Comparison of ENCODE assay signal across 3 cellular contexts in genomic region chr10:26665080-26666048, GRCh38.
TF ChIP-seq lines count a peak whose summit lies in the region.

No MANE protein-coding gene starts in this region.

TF ChIP-seq in A549, 52 proteins besides CTCF, POLR2A, EP300 and RAD21:
- no peak for TF ChIP-seq CHD2 (IDR thresholded peaks at IDR 0.05; ENCODE audit: low read length, partially characterized antibody)
- TF ChIP-seq HES2 (IDR thresholded peaks at IDR 0.05): no peak
- no peak for TF ChIP-seq PHF8 (IDR thresholded peaks at IDR 0.05; ENCODE audit: borderline replicate concordance, low read depth)
- TF ChIP-seq HOXB5 (CRISPR knock-in tag; IDR thresholded peaks at IDR 0.05): no peak
- TF ChIP-seq MAZ (IDR thresholded peaks at IDR 0.05; ENCODE audit: borderline replicate concordance, low read depth, low read length): no peak
- TF ChIP-seq USF2 (IDR thresholded peaks at IDR 0.05): no peak
- TF ChIP-seq KDM1A (IDR thresholded peaks at IDR 0.05; ENCODE audit: low read depth): no peak
- no peak for TF ChIP-seq ZNF302 (CRISPR knock-in tag; IDR thresholded peaks at IDR 0.05)
- no peak for TF ChIP-seq MYC (IDR thresholded peaks at IDR 0.05; ENCODE audit: borderline replicate concordance, low read length)
- no peak for TF ChIP-seq HMGXB4 (CRISPR knock-in tag; IDR thresholded peaks at IDR 0.05; ENCODE audit: borderline replicate concordance)
- no peak for TF ChIP-seq POLR2AphosphoS2 (conservative IDR thresholded peaks at IDR 0.05; ENCODE audit: low read length)
- no peak for TF ChIP-seq CBX8 (IDR thresholded peaks at IDR 0.05)
- no peak for TF ChIP-seq CHD4 (IDR thresholded peaks at IDR 0.05; ENCODE audit: borderline replicate concordance)
- no peak for TF ChIP-seq HOXA7 (CRISPR knock-in tag; IDR thresholded peaks at IDR 0.05)
- no peak for TF ChIP-seq BHLHE40 (IDR thresholded peaks at IDR 0.05; ENCODE audit: low read depth, low read length)
- no peak for TF ChIP-seq JUNB (IDR thresholded peaks at IDR 0.05)
- no peak for TF ChIP-seq SREBF2 (IDR thresholded peaks at IDR 0.05)
- TF ChIP-seq CBX2 (IDR thresholded peaks at IDR 0.05; ENCODE audit: borderline replicate concordance, low read depth): no peak
- TF ChIP-seq CEBPB (IDR thresholded peaks at IDR 0.05): no peak
- TF ChIP-seq ZSCAN20 (CRISPR knock-in tag; IDR thresholded peaks at IDR 0.05): no peak
TF ChIP-seq in A549: peak in this region for 0.

TF ChIP-seq in GM23338, 12 proteins besides CTCF, POLR2A, EP300 and RAD21:
- TF ChIP-seq CREB1 (CRISPR knock-in tag; IDR thresholded peaks at IDR 0.05; ENCODE audit: low read depth): no peak
- TF ChIP-seq POLR2AphosphoS5 (IDR thresholded peaks at IDR 0.05; ENCODE audit: low read depth): no peak

TF ChIP-seq in K562, 482 proteins besides CTCF, POLR2A, EP300 and RAD21 (continues in another document):
- TF ChIP-seq RUNX1 (IDR thresholded peaks at IDR 0.05; ENCODE audit: low read depth) (no peak), CEBPB (tag; IDR thresholded peaks at IDR 0.05) (peak; percentile 84), IRF9 (tag; IDR thresholded peaks at IDR 0.05) (peak; percentile 32; the same call in 1 of the 2 replicates), NONO (IDR thresholded peaks at IDR 0.05; ENCODE audit: low read depth in 2 of 2, low read length in 1 of 2) (no peak), ARID1B (IDR thresholded peaks at IDR 0.05) (peak; percentile 63), TRIM24 (IDR thresholded peaks at IDR 0.05) (peak; percentile 28 to 36; a peak in 2 of 4 replicates), MTA2 (IDR thresholded peaks at IDR 0.05; ENCODE audit: low read depth) (no peak), CXXC5 (CRISPR knock-in tag; IDR thresholded peaks at IDR 0.05) (peak; percentile 21; the same call in 1 of the 2 replicates), PRDM10 (IDR thresholded peaks at IDR 0.05; ENCODE audit: partially characterized antibody) (peak; percentile 70), MAX (CRISPR knock-in tag; IDR thresholded peaks at IDR 0.05) (peak; percentile 68), PML (IDR thresholded peaks at IDR 0.05; ENCODE audit: low read length) (0 out of 2 replicates have a peak, but pooled peaks have one; percentile 25), TCF3 (CRISPR knock-in tag; IDR thresholded peaks at IDR 0.05) (peak; percentile 86), POLR2AphosphoS5 (IDR thresholded peaks at IDR 0.05; ENCODE audit: control insufficient read depth, insufficient read depth, low read depth, low read length) (peak; percentile 72; the same call in 1 of the 2 replicates), CBFA2T3 (IDR thresholded peaks at IDR 0.05) (peak; percentile 87), TEAD4 (IDR thresholded peaks at IDR 0.05; ENCODE audit: low read length) (peak; percentile 76), TEAD4 (CRISPR knock-in tag; IDR thresholded peaks at IDR 0.05; ENCODE audit: borderline replicate concordance) (no peak), ARID4B (CRISPR knock-in tag; IDR thresholded peaks at IDR 0.05) (no peak), CUX1 (CRISPR knock-in tag; IDR thresholded peaks at IDR 0.05) (no peak), MBD2 (IDR thresholded peaks at IDR 0.05; ENCODE audit: borderline replicate concordance, low read depth) (no peak), TCFL5 (CRISPR knock-in tag; conservative IDR thresholded peaks at IDR 0.05) (no peak), ZNF431 (CRISPR knock-in tag; IDR thresholded peaks at IDR 0.05) (0 out of 2 replicates have a peak, but pooled peaks have one; percentile 35), NCOR1 (IDR thresholded peaks at IDR 0.05) (peak; percentile 74; the same call in 1 of the 2 replicates)
